ENCODE assay signal across 8 cellular contexts in genomic region chr2:168455692-168456525, GRCh38. TPM values are rescaled to one million over a fixed set of nuclear protein-coding genes. Genes with fewer than 3 reads are reported as not detected.
DNase-seq lines count a peak whose midpoint lies in the region; ATAC-seq and TF ChIP-seq lines count a peak whose summit lies in the region.

CERS6 (plus strand) TSS chr2:168456272; CDS start chr2:168456449, 177 bp downstream.

- TF ChIP-seq CTCF in dorsolateral prefrontal cortex (IDR thresholded peaks at IDR 0.05 in 54 of 56, conservative IDR thresholded peaks at IDR 0.05 in 2 of 56; ENCODE audit: low read depth in 1 of 56, partially characterized antibody in 56 of 56) = peak in 2 of 56 donors; percentile 7 to 10
- no peak for TF ChIP-seq CTCF in lower leg skin (IDR thresholded peaks at IDR 0.05)

- H3K4me3 ChIP-seq in dorsolateral prefrontal cortex = peak within 1 kb of the TSS; percentile 48 to 99 (median 82)
- peak within 1 kb of the TSS; percentile 98 for H3K4me3 ChIP-seq in lower leg skin (ENCODE audit: low read depth, poor library complexity, severe bottlenecking)

- peak; percentile 97 for ATAC-seq in GM19025 (IDR thresholded peaks at IDR 0.05; ENCODE audit: low read depth, unreplicated experiment)
- ATAC-seq in HG03196 (IDR thresholded peaks at IDR 0.05; ENCODE audit: unreplicated experiment) = peak; percentile 96

- H3K27ac ChIP-seq in dorsolateral prefrontal cortex = peak within 1 kb of the TSS in 56 of 59 donors; percentile 2 to 92 (median 84)

- H3K27me3 ChIP-seq in dorsolateral prefrontal cortex = no peaks in the 10 kb centered on the region

- no peak for TF ChIP-seq POLR2A in lower leg skin (IDR thresholded peaks at IDR 0.05)

- 0 to 2% methylated on average over 50 to 57 of the region's 70 CpGs for WGBS in lower leg skin, 2 donors

- DNase-seq in Ammon's horn (ENCODE audit: low spot score) (peak; percentile 95), NCI-H460 (ENCODE audit: extremely low read depth, low read depth) (peak; percentile 94), dorsolateral prefrontal cortex (peak; percentile 79 to 97 (median 93)), lower leg skin (ENCODE audit: low spot score in 2 of 2) (peak; percentile 93 to 99)
- peak; percentile 74 to 79 for DNase-seq in activated CD4-positive, alpha-beta T cell treated with anti-CD3 and anti-CD28 coated beads, Interleukin-2, amount 50 U/mL, for 4 hours
- peak; percentile 87 for DNase-seq in stimulated activated CD4-positive, alpha-beta T cell treated with anti-CD3 and anti-CD28 coated beads, Interleukin-4, amount 100 ng/mL, for 24 hours

- intact Hi-C loops in dorsolateral prefrontal cortex (cut with DNase I) = loop anchor here (5.0 to 10.0 kb wide), 2 partner anchors 109 to 321 kb away; no protein-coding TSS in a partner anchor
- intact Hi-C loops in lower leg skin (cut with DNase I; ENCODE audit: low total_unique reads) = no loop called here

RNA-seq across cellular contexts. Expression of gene CERS6, which starts in this region (rescaled TPM):
- 57.1 and 57.3 TPM in 2 replicates for total RNA-seq in NCI-H460 (2014; rRNA removed; shearing (Covaris generic))
- polyA plus RNA-seq in NCI-H460 (2014; cell fraction: nucleus; rRNA removed) = 23.9 and 31.1 TPM in 2 replicates
- total RNA-seq in dorsolateral prefrontal cortex = 10 to 100 TPM; 20.1 to 73.1 (median 49.0) TPM
- 10 to 100 TPM; 53.7 to 78.3 (median 63.8) TPM for total RNA-seq in lower leg skin

Comparison
In these comparisons a context has a peak if more than half of its experiments do, and no peak if none do; other contexts are left out.
1. Peak in every context shown above with its lines: DNase-seq, ATAC-seq, H3K4me3 ChIP-seq and H3K27ac ChIP-seq.